ENCODE assay signal across 1 cellular context in genomic region chr22:39242809-39243442, GRCh38.
TF ChIP-seq lines count a peak whose summit lies in the region.

No MANE protein-coding gene starts in this region.

TF ChIP-seq in HEK293, 187 proteins besides CTCF, POLR2A, EP300 and RAD21 (continued from another document and continues in another):
- no peak for TF ChIP-seq ZNF518A (tag by site-specific recombination; conservative IDR thresholded peaks at IDR 0.05; ENCODE audit: low read depth)
- TF ChIP-seq EGR2 (tag by site-specific recombination; IDR thresholded peaks at IDR 0.05; ENCODE audit: low read depth) = peak; percentile 69
- peak; percentile 46 for TF ChIP-seq SP2 (tag by site-specific recombination; IDR thresholded peaks at IDR 0.05)
- peak; percentile 87 for TF ChIP-seq BCL11A (tag by site-specific recombination; IDR thresholded peaks at IDR 0.05; ENCODE audit: low read depth)
- TF ChIP-seq ZBTB1 (tag by site-specific recombination; IDR thresholded peaks at IDR 0.05) = peak; percentile 62; the same call in 1 of the 2 replicates
- 0 out of 2 replicates have a peak, but pooled peaks have one; percentile 66 for TF ChIP-seq ZNF169 (tag by site-specific recombination; IDR thresholded peaks at IDR 0.05)
- TF ChIP-seq ZBTB26 (tag by site-specific recombination; optimal IDR thresholded peaks at IDR 0.05) = peak; percentile 93
- peak; percentile 62 for TF ChIP-seq KLF9 (tag by site-specific recombination; IDR thresholded peaks at IDR 0.05; ENCODE audit: low read depth)
- TF ChIP-seq ZNF266 (tag by site-specific recombination; IDR thresholded peaks at IDR 0.05; ENCODE audit: low read depth) = 0 out of 2 replicates have a peak, but pooled peaks have one; percentile 40
- TF ChIP-seq ZNF2 (tag by site-specific recombination; IDR thresholded peaks at IDR 0.05) = peak; percentile 55; the same call in 1 of the 2 replicates
- TF ChIP-seq GLI4 (tag by site-specific recombination; IDR thresholded peaks at IDR 0.05) = 0 out of 2 replicates have a peak, but pooled peaks have one; percentile 31
- peak; percentile 20; the same call in 1 of the 2 replicates for TF ChIP-seq TSHZ1 (tag by site-specific recombination; IDR thresholded peaks at IDR 0.05; ENCODE audit: borderline replicate concordance)
- TF ChIP-seq GLI2 (tag by site-specific recombination; IDR thresholded peaks at IDR 0.05; ENCODE audit: borderline replicate concordance, low read depth) = no peak
- peak; percentile 60 for TF ChIP-seq ZNF692 (tag by site-specific recombination; IDR thresholded peaks at IDR 0.05)
- no peak for TF ChIP-seq ZNF19 (tag by site-specific recombination; IDR thresholded peaks at IDR 0.05; ENCODE audit: low read depth)
- TF ChIP-seq WT1 (tag by site-specific recombination; IDR thresholded peaks at IDR 0.05) = peak; percentile 26; the same call in 1 of the 2 replicates
- TF ChIP-seq ZNF560 (tag by site-specific recombination; IDR thresholded peaks at IDR 0.05; ENCODE audit: borderline replicate concordance) = no peak
- TF ChIP-seq TCF7L2 (IDR thresholded peaks at IDR 0.05; ENCODE audit: borderline replicate concordance, low read depth, low read length) = no peak
- TF ChIP-seq SP3 (tag by site-specific recombination; IDR thresholded peaks at IDR 0.05) = peak; percentile 56
- peak; percentile 34 for TF ChIP-seq GLIS1 (tag by site-specific recombination; IDR thresholded peaks at IDR 0.05)
- TF ChIP-seq HOXD13 (CRISPR knock-in tag; IDR thresholded peaks at IDR 0.05; ENCODE audit: borderline replicate concordance) = no peak
- 0 out of 2 replicates have a peak, but pooled peaks have one; percentile 21 for TF ChIP-seq ZSCAN4 (tag by site-specific recombination; IDR thresholded peaks at IDR 0.05)
- TF ChIP-seq ZXDB (tag by site-specific recombination; IDR thresholded peaks at IDR 0.05) = peak; percentile 55
- peak; percentile 71 for TF ChIP-seq PRDM1 (tag by site-specific recombination; IDR thresholded peaks at IDR 0.05)
- peak; percentile 76 for TF ChIP-seq ZNF639 (tag by site-specific recombination; IDR thresholded peaks at IDR 0.05)
- TF ChIP-seq ZBTB20 (tag by site-specific recombination; IDR thresholded peaks at IDR 0.05) = peak; percentile 98
- peak; percentile 92 for TF ChIP-seq PATZ1 (tag by site-specific recombination; IDR thresholded peaks at IDR 0.05)
- TF ChIP-seq KLF10 (tag by site-specific recombination; IDR thresholded peaks at IDR 0.05) = peak; percentile 54; the same call in 1 of the 2 replicates
- peak; percentile 86 for TF ChIP-seq ZSCAN23 (tag by site-specific recombination; IDR thresholded peaks at IDR 0.05)
- TF ChIP-seq INSM2 (tag by site-specific recombination; IDR thresholded peaks at IDR 0.05) = 0 out of 2 replicates have a peak, but pooled peaks have one; percentile 38
- TF ChIP-seq SETDB1 (IDR thresholded peaks at IDR 0.05; ENCODE audit: insufficient read length, low read length) = no peak
- TF ChIP-seq KLF1 (tag by site-specific recombination; IDR thresholded peaks at IDR 0.05) = peak; percentile 93
- TF ChIP-seq PRDM10 (tag by site-specific recombination; IDR thresholded peaks at IDR 0.05) = peak; percentile 46
- TF ChIP-seq ZNF837 (tag by site-specific recombination; IDR thresholded peaks at IDR 0.05) = 0 out of 2 replicates have a peak, but pooled peaks have one; percentile 52
- peak; percentile 88 for TF ChIP-seq ZNF777 (tag by site-specific recombination; IDR thresholded peaks at IDR 0.05; ENCODE audit: borderline replicate concordance)
